22 cellular contexts compared by ENCODE assay signal in genomic region chr3:150757364-150757763, GRCh38. TPM values are rescaled to one million over a fixed set of nuclear protein-coding genes. Genes with fewer than 3 reads are reported as not detected.
DNase-seq lines count a peak whose midpoint lies in the region; ATAC-seq and TF ChIP-seq lines count a peak whose summit lies in the region.
"Had no signal": no experiment of that assay in that cellular context is flagged by ENCODE, and none has a peak within 500 bp of the region (broad histone marks: within the 10 kb centered on the region; RNA-seq: fewer than 3 reads in every experiment).

No MANE protein-coding gene starts in this region.

- TF ChIP-seq CTCF in Caco-2 (IDR thresholded peaks at IDR 0.05; ENCODE audit: insufficient read depth in 1 of 2, low read depth in 1 of 2, low read length in 1 of 2, severe bottlenecking in 1 of 2, unreplicated experiment in 1 of 2) (no peak), adrenal gland (IDR thresholded peaks at IDR 0.05) (no peak), psoas muscle (IDR thresholded peaks at IDR 0.05) (no peak)

- no peaks in the 10 kb centered on the region for H3K9me3 Mint-ChIP-seq in activated CD4-positive, alpha-beta T cell treated with anti-CD3 and anti-CD28 coated beads for 36 hours (ENCODE audit: low read depth)
- no peaks in the 10 kb centered on the region for H3K9me3 Mint-ChIP-seq in Caco-2 (ENCODE audit: unreplicated experiment)

- no peak for TF ChIP-seq POLR2A in adrenal gland (IDR thresholded peaks at IDR 0.05)

- H3K9me3 ChIP-seq in Caco-2 = no peaks in the 10 kb centered on the region
- no peaks in the 10 kb centered on the region for H3K9me3 ChIP-seq in adrenal gland (replicated peaks in 1 of 3)
- no peaks in the 10 kb centered on the region for H3K9me3 ChIP-seq in psoas muscle
- H3K9me3 ChIP-seq: esophagus muscularis mucosa, SJSA1, thoracic aorta had no signal

- H3K4me1 ChIP-seq in Caco-2 = peaks cover 19% of the 10 kb centered on the region
- H3K4me1 ChIP-seq in adrenal gland (replicated peaks in 1 of 2) = peaks cover 56 to 83% of the 10 kb centered on the region in 2 donors
- H3K4me1 ChIP-seq in psoas muscle = peaks cover 54% of the 10 kb centered on the region

- no TSS peak for BruUV-seq in Caco-2 (replicated peaks; lab: Mats Ljungman, UMichigan)

- H3K27ac ChIP-seq in adrenal gland (peak overlapping the region in 3 of 5 donors; percentile 55 to 99 (median 98)), psoas muscle (peak overlapping the region; percentile 95)
- H3K27ac ChIP-seq: esophagus muscularis mucosa, SJSA1, thoracic aorta had no signal

- WGBS in adrenal gland, 4 donors = 46 to 59% (median 50%) methylated on average over 5 of the region's 5 CpGs
- 40 to 76% (median 49%) methylated on average over 5 of the region's 5 CpGs for WGBS in psoas muscle, 3 donors

- H3K36me3 ChIP-seq in Caco-2 (ENCODE audit: control insufficient read depth, insufficient read depth, low read length) = no peaks in the 10 kb centered on the region
- peaks cover 0 to 8% of the 10 kb centered on the region in 2 donors for H3K36me3 ChIP-seq in adrenal gland (replicated peaks in 1 of 2)
- H3K36me3 ChIP-seq in psoas muscle (ENCODE audit: insufficient read depth in 1 of 2, low read depth in 1 of 2) = peaks cover 2 to 5% of the 10 kb centered on the region in 2 donors
- H3K36me3 ChIP-seq: thoracic aorta had no signal

- H3K4me3 ChIP-seq in Caco-2 (ENCODE audit: low read depth, low read length) (no peak overlapping the region), adrenal gland (no peak overlapping the region), psoas muscle (no peak overlapping the region)
- H3K4me3 ChIP-seq: esophagus muscularis mucosa, SJSA1, thoracic aorta had no signal

- H3K27me3 Mint-ChIP-seq in activated CD4-positive, alpha-beta T cell treated with anti-CD3 and anti-CD28 coated beads for 36 hours = no peaks in the 10 kb centered on the region
- no peaks in the 10 kb centered on the region for H3K27me3 Mint-ChIP-seq in Caco-2 (ENCODE audit: insufficient read depth, unreplicated experiment)

- ATAC-seq in activated CD4-positive, alpha-beta T cell treated with anti-CD3 and anti-CD28 coated beads for 36 hours = no peak
- ATAC-seq in psoas muscle (no peak), HG02884 (IDR thresholded peaks at IDR 0.05; ENCODE audit: unreplicated experiment) (no peak), HG03095 (IDR thresholded peaks at IDR 0.05; ENCODE audit: unreplicated experiment) (no peak)
- ATAC-seq: left ventricle myocardium superior had no signal

- POLR2A ChIA-PET in activated CD4-positive, alpha-beta T cell treated with anti-CD3 and anti-CD28 coated beads for 36 hours (lab: Charles Lee) = interaction anchor here (0.7 kb wide), 1 partner anchor 107 kb away, joined by 4 read pairs; no protein-coding TSS in a partner anchor
- POLR2A ChIA-PET in Caco-2 (lab: Charles Lee) = no interaction called here

- H3K27ac Mint-ChIP-seq in activated CD4-positive, alpha-beta T cell treated with anti-CD3 and anti-CD28 coated beads for 36 hours = peak overlapping the region; percentile 80
- H3K27ac Mint-ChIP-seq in Caco-2 (ENCODE audit: unreplicated experiment) = peak overlapping the region; percentile 25

- intact Hi-C loops in activated CD4-positive, alpha-beta T cell treated with anti-CD3 and anti-CD28 coated beads for 36 hours (cut with DNase I, micrococcal nuclease) = no loop called here
- intact Hi-C loops in Caco-2 (cut with micrococcal nuclease; ENCODE audit: unreplicated experiment) (no loop called here), adrenal gland (cut with DNase I) (no loop called here), psoas muscle (cut with DNase I) (no loop called here)

- no peaks in the 10 kb centered on the region for H3K27me3 ChIP-seq in Caco-2 (replicated peaks; ENCODE audit: control insufficient read depth, insufficient read depth, low read length)
- H3K27me3 ChIP-seq in adrenal gland = no peaks in the 10 kb centered on the region
- no peaks in the 10 kb centered on the region for H3K27me3 ChIP-seq in psoas muscle (ENCODE audit: insufficient read depth in 3 of 3, low read length in 2 of 3)
- H3K27me3 ChIP-seq: esophagus muscularis mucosa, SJSA1 had no signal

- H3K4me1 Mint-ChIP-seq in activated CD4-positive, alpha-beta T cell treated with anti-CD3 and anti-CD28 coated beads for 36 hours = peaks cover 67% of the 10 kb centered on the region
- peaks cover 20% of the 10 kb centered on the region for H3K4me1 Mint-ChIP-seq in Caco-2 (ENCODE audit: low read depth, unreplicated experiment)

- no peak for DNase-seq in activated CD4-positive, alpha-beta T cell treated with anti-CD3 and anti-CD28 coated beads for 36 hours
- no peak for DNase-seq in activated CD4-positive, alpha-beta T cell treated with anti-CD3 and anti-CD28 coated beads, Interleukin-2, amount 50 U/mL, for 48 hours
- DNase-seq in Caco-2 (no peak), adrenal gland (peak in 1 of 7 donors; percentile 31), psoas muscle (no peak), COR-L47 (lab: John Stamatoyannopoulos, UW) (no peak)
- DNase-seq: activated gamma-delta T cell; C1 segment of cervical spinal cord; DMS79 treated with DMSO at 0.1 percent for 48 hours; left ventricle myocardium superior; NCI-H1092; NCI-H2081 treated with DMSO at 0.1 percent for 48 hours; NCI-H526; stimulated activated CD4-positive, alpha-beta T cell treated with anti-CD3 and anti-CD28 coated beads, Interleukin-2, amount 100 ng/mL, for 48 hours had no signal

- CTCF ChIA-PET in activated CD4-positive, alpha-beta T cell treated with anti-CD3 and anti-CD28 coated beads for 36 hours (lab: Charles Lee) = no interaction called here
- CTCF ChIA-PET in Caco-2 (lab: Charles Lee) = no interaction called here

- peaks cover 87% of the 10 kb centered on the region for H3K36me3 Mint-ChIP-seq in activated CD4-positive, alpha-beta T cell treated with anti-CD3 and anti-CD28 coated beads for 36 hours (ENCODE audit: low read depth)
- H3K36me3 Mint-ChIP-seq in Caco-2 (ENCODE audit: insufficient read depth, unreplicated experiment) = peaks cover 33% of the 10 kb centered on the region

- peak overlapping the region; percentile 85 for H3K4me3 Mint-ChIP-seq in activated CD4-positive, alpha-beta T cell treated with anti-CD3 and anti-CD28 coated beads for 36 hours
- H3K4me3 Mint-ChIP-seq in Caco-2 (ENCODE audit: unreplicated experiment) = no peak overlapping the region

RNA-seq across cellular contexts. Expression of gene SIAH2, which starts 5.6 kb away (rescaled TPM):
- 100 to 1,000 TPM in 1 of 2 experiments, 10 to 100 TPM in 1; 85.7 to 154 TPM for total RNA-seq in activated CD4-positive, alpha-beta T cell treated with anti-CD3 and anti-CD28 coated beads for 36 hours
- total RNA-seq in Caco-2 (2022) = 25.6 and 31.8 TPM in 2 replicates
- total RNA-seq in adrenal gland = 100 to 1,000 TPM in 6 of 8 donors, 10 to 100 TPM in 2; 59.8 to 216 (median 121) TPM
- 10 to 100 TPM; 22.1 to 75.6 (median 24.3) TPM for polyA plus RNA-seq in adrenal gland
- total RNA-seq in psoas muscle = 10 to 100 TPM; 10.2 to 13.6 (median 11.7) TPM
- 10 to 100 TPM in 2 of 3 donors, 1 to 10 TPM in 1; 8.8 to 15.2 (median 13.8) TPM for polyA plus RNA-seq in psoas muscle

RNA-seq across cellular contexts. Expression of gene ERICH6, which starts 53.6 kb away (rescaled TPM):
- total RNA-seq in activated CD4-positive, alpha-beta T cell treated with anti-CD3 and anti-CD28 coated beads for 36 hours = under 1 TPM in 1 of 2 experiments, not detected in 1; 0.58 TPM
- total RNA-seq in Caco-2 (2022) (not detected in 2 replicates), adrenal gland (under 1 TPM in 3 of 8 donors, not detected in 5; 0.46 to 0.55 (median 0.47) TPM), psoas muscle (not detected)
- polyA plus RNA-seq in adrenal gland (not detected), psoas muscle (not detected)
- total RNA-seq: A172, esophagus muscularis mucosa, glomerular endothelial cell, left ventricle myocardium superior, SJSA1, skeletal muscle tissue, thoracic aorta had no signal
